In genomic region chr6:27838513-27839302, GRCh38 we compare ENCODE assay signal across 1 cellular context.
TF ChIP-seq lines count a peak whose summit lies in the region.
"Not testable (repeated sequence)": the region's sequence is repeated elsewhere in the genome, so short reads cannot be mapped to it uniquely, and the experiment has no call there.

No MANE protein-coding gene starts in this region.

TF ChIP-seq in K562, 482 proteins besides CTCF, POLR2A, EP300 and RAD21 (continued from another document and continues in another):
- peak; percentile 95 for TF ChIP-seq SMAD1 (IDR thresholded peaks at IDR 0.05; ENCODE audit: low read depth, low read length, partially characterized antibody)
- 0 out of 2 replicates have a peak, but pooled peaks have one; percentile 85 for TF ChIP-seq SREBF2 (CRISPR knock-in tag; IDR thresholded peaks at IDR 0.05)
- TF ChIP-seq BRCA1 (IDR thresholded peaks at IDR 0.05); FOXM1 (CRISPR knock-in tag; IDR thresholded peaks at IDR 0.05; ENCODE audit: low read depth): not testable (repeated sequence)
- TF ChIP-seq BRCA1 (CRISPR knock-in tag; IDR thresholded peaks at IDR 0.05): 0 out of 2 replicates have a peak, but pooled peaks have one; percentile 76
- TF ChIP-seq ATF3 (IDR thresholded peaks at IDR 0.05): 0 out of 2 replicates have a peak, but pooled peaks have one; percentile 5
- peak; percentile 85; the same call in 1 of the 2 replicates for TF ChIP-seq ATF3 (CRISPR knock-in tag; conservative IDR thresholded peaks at IDR 0.05)
- TF ChIP-seq NRF1 (conservative IDR thresholded peaks at IDR 0.05 in 1 of 2, IDR thresholded peaks at IDR 0.05 in 1 of 2): peak; percentile 86 to 89
- peak; percentile 49 for TF ChIP-seq E2F5 (CRISPR knock-in tag; IDR thresholded peaks at IDR 0.05)
- TF ChIP-seq TAF1 (IDR thresholded peaks at IDR 0.05; ENCODE audit: control insufficient read depth, extremely low read depth, insufficient read depth, low read length, severe bottlenecking): peak; percentile 91
- peak; percentile 55 for TF ChIP-seq SNRNP70 (optimal IDR thresholded peaks at IDR 0.05; ENCODE audit: low read depth, low read length)
- peak; percentile 98 for TF ChIP-seq POLR2H (tag; IDR thresholded peaks at IDR 0.05; ENCODE audit: low read depth)
- peak; percentile 0 to 22; a peak in 1 of 4 replicates for TF ChIP-seq FOXA3 (CRISPR knock-in tag; conservative IDR thresholded peaks at IDR 0.05 in 1 of 2, IDR thresholded peaks at IDR 0.05 in 1 of 2)
- TF ChIP-seq HDAC1 (IDR thresholded peaks at IDR 0.05): peak in 1 of 2 experiments; percentile 76; a peak in 2 of 4 replicates
- peak; percentile 81; the same call in 1 of the 2 replicates for TF ChIP-seq THRAP3 (IDR thresholded peaks at IDR 0.05; ENCODE audit: borderline replicate concordance)
- TF ChIP-seq HMBOX1 (IDR thresholded peaks at IDR 0.05): peak; percentile 74
- TF ChIP-seq ZNF431 (CRISPR knock-in tag; IDR thresholded peaks at IDR 0.05): peak; percentile 18
- peak; percentile 12; the same call in 1 of the 2 replicates for TF ChIP-seq FOXM1 (IDR thresholded peaks at IDR 0.05; ENCODE audit: low read depth)
- peak; percentile 78 to 90 for TF ChIP-seq AFF1 (IDR thresholded peaks at IDR 0.05; ENCODE audit: low read depth in 1 of 2, partially characterized antibody in 2 of 2)
- TF ChIP-seq ETS1 (conservative IDR thresholded peaks at IDR 0.05; ENCODE audit: control insufficient read depth, low read depth, low read length): peak; percentile 70
- peak; percentile 99 for TF ChIP-seq POLR2B (IDR thresholded peaks at IDR 0.05; ENCODE audit: low read depth, partially characterized antibody)
- TF ChIP-seq ZSCAN29 (IDR thresholded peaks at IDR 0.05): 0 out of 2 replicates have a peak, but pooled peaks have one; percentile 12
- peak; percentile 95 for TF ChIP-seq POLR2AphosphoS5 (IDR thresholded peaks at IDR 0.05; ENCODE audit: control insufficient read depth, insufficient read depth, low read depth, low read length)
- TF ChIP-seq PCBP1 (IDR thresholded peaks at IDR 0.05; ENCODE audit: low read depth, low read length, poor library complexity, severe bottlenecking): peak; percentile 27
- TF ChIP-seq ZNF436 (CRISPR knock-in tag; IDR thresholded peaks at IDR 0.05): peak; percentile 35; the same call in 1 of the 2 replicates
- TF ChIP-seq KHSRP (IDR thresholded peaks at IDR 0.05): 0 out of 2 replicates have a peak, but pooled peaks have one; percentile 16
- TF ChIP-seq ZNF224 (CRISPR knock-in tag; IDR thresholded peaks at IDR 0.05): peak; percentile 89
- 0 out of 2 replicates have a peak, but pooled peaks have one; percentile 24 for TF ChIP-seq FOSL1 (tag; conservative IDR thresholded peaks at IDR 0.05)
- TF ChIP-seq ZFP91 (CRISPR knock-in tag; IDR thresholded peaks at IDR 0.05): 0 out of 2 replicates have a peak, but pooled peaks have one; percentile 27
- peak in 1 of 2 experiments; percentile 69; a peak in 3 of 4 replicates for TF ChIP-seq MNT (conservative IDR thresholded peaks at IDR 0.05)
- TF ChIP-seq CREB3L1 (IDR thresholded peaks at IDR 0.05; ENCODE audit: borderline replicate concordance, low read depth): peak; percentile 86
- peak; percentile 19; the same call in 1 of the 2 replicates for TF ChIP-seq PREB (CRISPR knock-in tag; IDR thresholded peaks at IDR 0.05)
- peak; percentile 5 for TF ChIP-seq ZNF146 (CRISPR knock-in tag; IDR thresholded peaks at IDR 0.05; ENCODE audit: unreplicated experiment)
- peak in 1 of 2 experiments; percentile 35; a peak in 1 of 4 replicates for TF ChIP-seq BCLAF1 (IDR thresholded peaks at IDR 0.05; ENCODE audit: borderline replicate concordance in 1 of 2, control insufficient read depth in 1 of 2, low read depth in 2 of 2, low read length in 1 of 2)
